Comparison of ENCODE assay signal across 10 cellular contexts in the genomic region with DNA sequence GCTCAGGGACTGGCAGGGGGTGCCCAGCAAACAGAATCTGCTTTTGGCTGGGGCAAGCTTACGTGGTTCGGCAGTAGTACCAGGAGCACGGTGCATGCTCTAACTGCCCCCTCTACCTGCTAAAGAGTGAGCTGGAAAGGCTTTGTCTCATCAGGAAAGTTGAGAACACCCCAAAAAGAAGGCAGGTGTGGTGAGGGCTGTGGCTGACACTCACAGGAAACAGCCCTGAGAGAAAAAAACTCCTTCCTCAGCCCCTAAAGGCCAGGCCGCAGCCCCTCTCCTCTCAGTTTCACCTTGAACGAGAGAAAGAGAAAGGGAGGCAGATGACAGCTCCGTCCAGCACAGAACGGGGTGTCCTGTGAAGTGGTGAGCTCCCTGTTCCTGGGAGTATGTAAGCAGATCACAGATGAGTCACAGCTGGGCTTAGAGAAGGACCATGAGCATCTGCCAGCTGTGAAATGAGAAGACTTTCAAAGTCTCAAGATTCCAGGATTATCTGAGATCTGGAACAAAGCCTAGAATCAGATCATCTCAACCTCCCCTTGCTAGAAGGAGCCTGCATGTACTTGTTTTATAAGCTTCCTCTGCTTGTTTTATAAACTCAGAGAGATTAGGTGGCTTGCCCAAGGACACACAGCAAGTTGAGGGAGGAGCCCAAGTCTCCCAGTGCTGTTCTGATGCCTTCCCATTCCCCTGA. TPM values are rescaled to one million over a fixed set of nuclear protein-coding genes. Genes with fewer than 3 reads are reported as not detected.
DNase-seq lines count a peak whose midpoint lies in the region; ATAC-seq, FAIRE-seq and TF ChIP-seq lines count a peak whose summit lies in the region.
"Had no signal": no experiment of that assay in that cellular context is flagged by ENCODE, and none has a peak within 500 bp of the region (broad histone marks: within the 10 kb centered on the region; RNA-seq: fewer than 3 reads in every experiment).

No MANE protein-coding gene starts in this region.

- H3K27ac Mint-ChIP-seq in stimulated activated naive CD8-positive, alpha-beta T cell treated with anti-CD3 and anti-CD28 coated beads, Interleukin-15, Interleukin-2, amounts not matched to agents 100 ng/mL and 50 ng/mL, for 24 hours, result peak overlapping the region; percentile 97
- no peak overlapping the region for H3K27ac Mint-ChIP-seq in osteocyte (ENCODE audit: unreplicated experiment)

- CTCF ChIA-PET in K562 (lab: Yijun Ruan, JAX; ENCODE audit: low intra/inter-chr PET ratio), result no interaction called here

- H3K9me1 ChIP-seq in K562 (ENCODE audit: control insufficient read depth, insufficient read depth, low read length), result peaks cover 2% of the 10 kb centered on the region

- peak overlapping the region; percentile 62 for H3K4me3 Mint-ChIP-seq in stimulated activated naive CD8-positive, alpha-beta T cell treated with anti-CD3 and anti-CD28 coated beads, Interleukin-15, Interleukin-2, amounts not matched to agents 100 ng/mL and 50 ng/mL, for 24 hours
- no peak overlapping the region for H3K4me3 Mint-ChIP-seq in osteocyte (ENCODE audit: unreplicated experiment)
- H3K4me3 Mint-ChIP-seq: brain had no signal

- H3K4me1 Mint-ChIP-seq in stimulated activated naive CD8-positive, alpha-beta T cell treated with anti-CD3 and anti-CD28 coated beads, Interleukin-15, Interleukin-2, amounts not matched to agents 100 ng/mL and 50 ng/mL, for 24 hours (ENCODE audit: low read depth), result peaks cover 100% of the 10 kb centered on the region
- no peaks in the 10 kb centered on the region for H3K4me1 Mint-ChIP-seq in osteocyte (ENCODE audit: unreplicated experiment)

- H3K27ac ChIP-seq in K562 (ENCODE audit: extremely low read depth, low read depth, low read length), result no peak overlapping the region

- peaks cover 58 to 59% of the 10 kb centered on the region in 2 experiments for H3K4me1 ChIP-seq in K562 (replicated peaks in 1 of 2; ENCODE audit: control insufficient read depth in 2 of 2, insufficient read depth in 2 of 2, low read length in 2 of 2)
- no peaks in the 10 kb centered on the region for H3K4me1 ChIP-seq in BE2C

- H3K27me3 ChIP-seq in K562 (ENCODE audit: control insufficient read depth in 2 of 2, insufficient read depth in 2 of 2, low read length in 2 of 2) (no peaks in the 10 kb centered on the region), BE2C (no peaks in the 10 kb centered on the region)

- peak; percentile 32 for ATAC-seq in HG03280 (IDR thresholded peaks at IDR 0.05; ENCODE audit: unreplicated experiment)
- ATAC-seq in K562, result no peak

- intact Hi-C loops in K562 (cut with micrococcal nuclease), result no loop called here

- peak; percentile 76 for DNase-seq in activated CD8-positive, alpha-beta memory T cell treated with anti-CD3 and anti-CD28 coated beads for 24 hours
- DNase-seq in activated CD8-positive, alpha-beta memory T cell treated with anti-CD3 and anti-CD28 coated beads, Interleukin-2, amount 50 U/mL, for 4 hours, result no peak
- DNase-seq in K562 (ENCODE audit: extremely low read depth in 1 of 4, low spot score in 3 of 4) (no peak), kidney glomerular epithelial cell (lab: John Stamatoyannopoulos, UW) (no peak), BE2C (no peak), osteocyte (ENCODE audit: extremely low spot score, unreplicated experiment) (no peak)

- TF ChIP-seq RAD21 in K562 (CRISPR knock-in tag; conservative IDR thresholded peaks at IDR 0.05 in 1 of 2, IDR thresholded peaks at IDR 0.05 in 1 of 2), result no peak

- H3K9me3 Mint-ChIP-seq in stimulated activated naive CD8-positive, alpha-beta T cell treated with anti-CD3 and anti-CD28 coated beads, Interleukin-15, Interleukin-2, amounts not matched to agents 100 ng/mL and 50 ng/mL, for 24 hours, result no peaks in the 10 kb centered on the region
- no peaks in the 10 kb centered on the region for H3K9me3 Mint-ChIP-seq in osteocyte (ENCODE audit: unreplicated experiment)

- H2AFZ ChIP-seq in K562 (ENCODE audit: low read depth, low read length), result no peak overlapping the region

- TF ChIP-seq POLR2A in K562 (conservative IDR thresholded peaks at IDR 0.05), result no peak

- peak overlapping the region in 1 of 2 experiments; percentile 1; a peak in 1 of 4 replicates for H3K9ac ChIP-seq in K562 (ENCODE audit: insufficient read depth in 1 of 2, low read depth in 2 of 2, low read length in 2 of 2)

- H3K4me3 ChIP-seq in K562, result no peak overlapping the region
- H3K4me3 ChIP-seq in BE2C (ENCODE audit: low read depth, low read length), result no peak overlapping the region

- H3K36me3 Mint-ChIP-seq in stimulated activated naive CD8-positive, alpha-beta T cell treated with anti-CD3 and anti-CD28 coated beads, Interleukin-15, Interleukin-2, amounts not matched to agents 100 ng/mL and 50 ng/mL, for 24 hours (ENCODE audit: low read depth), result peaks cover 68% of the 10 kb centered on the region
- H3K36me3 Mint-ChIP-seq in osteocyte (ENCODE audit: unreplicated experiment), result no peaks in the 10 kb centered on the region
- H3K36me3 Mint-ChIP-seq: brain had no signal

- H3K36me3 ChIP-seq in K562 (ENCODE audit: control insufficient read depth, insufficient read depth, low read length) (no peaks in the 10 kb centered on the region), BE2C (no peaks in the 10 kb centered on the region)

- no peak overlapping the region for H3K4me2 ChIP-seq in K562 (ENCODE audit: insufficient read depth, low read length)

- H3K79me2 ChIP-seq in K562 (ENCODE audit: control insufficient read depth, insufficient read depth, low read length), result no peaks in the 10 kb centered on the region; the same call in 2 of the 3 replicates

- no TSS peak for BruUV-seq in K562 (replicated peaks; lab: Mats Ljungman, UMichigan)

- TF ChIP-seq EP300 in K562 (IDR thresholded peaks at IDR 0.05; ENCODE audit: low read length), result no peak

- H3K27me3 Mint-ChIP-seq in stimulated activated naive CD8-positive, alpha-beta T cell treated with anti-CD3 and anti-CD28 coated beads, Interleukin-15, Interleukin-2, amounts not matched to agents 100 ng/mL and 50 ng/mL, for 24 hours, result no peaks in the 10 kb centered on the region
- peaks cover 7% of the 10 kb centered on the region for H3K27me3 Mint-ChIP-seq in osteocyte (ENCODE audit: unreplicated experiment)

- peak; percentile 49 for FAIRE-seq in K562 (lab: Jason Lieb, UNC)

- WGBS in K562 (ENCODE audit: insufficient coverage, low coverage, missing lambda C conversion rate), result 73% methylated on average over 7 of the region's 7 CpGs

- TF ChIP-seq CTCF in K562 (IDR thresholded peaks at IDR 0.05 in 2 of 3, conservative IDR thresholded peaks at IDR 0.05 in 1 of 3; ENCODE audit: insufficient read depth in 2 of 3, low read depth in 1 of 3, low read length in 3 of 3), result no peak
- no peak for TF ChIP-seq CTCF in BE2C (IDR thresholded peaks at IDR 0.05; ENCODE audit: low read depth, low read length)
- no peak for TF ChIP-seq CTCF in osteocyte (IDR thresholded peaks at IDR 0.05)

- POLR2A ChIA-PET in K562 (lab: Yijun Ruan, JAX), result interaction anchor here (0.6 to 1.7 kb wide), 9 partner anchors 9 to 560 kb away, joined by 3 to 9 read pairs (median 4); a partner anchor contains a TSS

- H4K20me1 ChIP-seq in K562 (replicated peaks; ENCODE audit: control insufficient read depth, insufficient read depth, low read length), result no peaks in the 10 kb centered on the region

- H3K9me3 ChIP-seq in K562 (replicated peaks; ENCODE audit: control insufficient read depth, insufficient read depth, low read depth, low read length) (no peaks in the 10 kb centered on the region), BE2C (no peaks in the 10 kb centered on the region)

- in situ Hi-C loops in K562 (cut with MboI), result no loop called here

RNA-seq across cellular contexts. Expression of a gene that starts 13.4 kb away (rescaled TPM):
- total RNA-seq in K562 (2011; cell fraction: chromatin; rRNA removed; ENCODE audit: low replicate concordance), result 11.2 and 16.2 TPM in 2 replicates
- 19.8 and 22.9 TPM in 2 replicates for total RNA-seq in K562 (2011; cell fraction: nucleolus; rRNA removed)
- 20.3 and 27.1 TPM in 2 replicates for total RNA-seq in K562 (2011; cell fraction: nucleoplasm; rRNA removed)
- 10.7 and 12.3 TPM in 2 replicates for total RNA-seq in K562 (2014; rRNA removed)
- 11.7 and 13.2 TPM in 2 replicates for total RNA-seq in K562 (2014; rRNA removed; fragmentation: Illumina TruSeq; extraction: Trizol)
- 44.3 and 44.7 TPM in 2 replicates for total RNA-seq in K562 (2015; rRNA removed; fragmentation: Illumina TruSeq; extraction: Trizol)
- total RNA-seq in K562 (2021), result 30.3 and 33.8 TPM in 2 replicates
- polyA plus RNA-seq in K562 (2011; rRNA removed), result 42.5 and 418 TPM in 2 replicates
- polyA plus RNA-seq in K562 (2011; cell fraction: cytosol; rRNA removed), result 103 and 599 TPM in 2 replicates
- polyA plus RNA-seq in K562 (2011; cell fraction: nucleus; rRNA removed), result 41.2 and 275 TPM in 2 replicates
- polyA plus RNA-seq in K562 (2012), result 63.5 and 133 TPM in 2 replicates
- polyA plus RNA-seq in K562 (2014; fragmentation: Illumina TruSeq; extraction: Trizol), result 44.5 and 47.3 TPM in 2 replicates
- polyA plus RNA-seq in K562 (2014; fragmentation: Nextera tagmentation; extraction: Ambion mirVana), result 1 to 10 TPM; 2.4 to 4.8 TPM
- polyA plus RNA-seq in K562 (2014; rRNA removed), result 20.3 and 22.2 TPM in 2 replicates
- 72.1 and 524 TPM in 2 replicates for polyA minus RNA-seq in K562 (2011; rRNA and poly(A)+ RNA removed)
- polyA minus RNA-seq in K562 (2011; cell fraction: cytosol; rRNA and poly(A)+ RNA removed), result 41.0 and 310 TPM in 2 replicates
- polyA minus RNA-seq in K562 (2011; cell fraction: nucleus; rRNA and poly(A)+ RNA removed), result 7.7 and 80.9 TPM in 2 replicates
- 0.77 TPM for polyA plus RNA-seq in BE2C (2012; ENCODE audit: insufficient read depth, insufficient read length, low read depth)
- total RNA-seq in osteocyte, result not detected in 2 replicates
- total RNA-seq: renal cortical epithelial cell had no signal

RNA-seq across cellular contexts. Expression of a gene that starts 20.8 kb away (rescaled TPM):
- 2.0 and 5.9 TPM in 2 replicates for total RNA-seq in K562 (2011; cell fraction: chromatin; rRNA removed; ENCODE audit: low replicate concordance)
- total RNA-seq in K562 (2011; cell fraction: nucleolus; rRNA removed), result 4.5 and 5.4 TPM in 2 replicates
- 2.7 and 4.0 TPM in 2 replicates for total RNA-seq in K562 (2011; cell fraction: nucleoplasm; rRNA removed)
- total RNA-seq in K562 (2014; rRNA removed) (1.8 and 1.9 TPM in 2 replicates), K562 (2014; rRNA removed; fragmentation: Illumina TruSeq; extraction: Trizol) (0.45 and 0.51 TPM in 2 replicates), K562 (2015; rRNA removed; fragmentation: Illumina TruSeq; extraction: Trizol) (0.79 and 1.2 TPM in 2 replicates), K562 (2021) (1.8 and 2.3 TPM in 2 replicates), osteocyte (0.39 and 0.99 TPM in 2 replicates)
- polyA plus RNA-seq in K562 (2011; rRNA removed) (0.89 and 1.5 TPM in 2 replicates), K562 (2014; fragmentation: Illumina TruSeq; extraction: Trizol) (1.1 and 1.6 TPM in 2 replicates), K562 (2014; fragmentation: Nextera tagmentation; extraction: Ambion mirVana) (under 1 TPM; 0.10 to 0.18 TPM), K562 (2014; rRNA removed) (1.6 and 3.6 TPM in 2 replicates)
- 0.78 and 2.4 TPM in 2 replicates for polyA plus RNA-seq in K562 (2011; cell fraction: cytosol; rRNA removed)
- 3.5 and 9.8 TPM in 2 replicates for polyA plus RNA-seq in K562 (2011; cell fraction: nucleus; rRNA removed)
- 1.9 and 2.4 TPM in 2 replicates for polyA plus RNA-seq in K562 (2012)
- 0.48 and 0.88 TPM in 2 replicates for polyA minus RNA-seq in K562 (2011; rRNA and poly(A)+ RNA removed)
- polyA minus RNA-seq in K562 (2011; cell fraction: cytosol; rRNA and poly(A)+ RNA removed), result 1.4 and 1.6 TPM in 2 replicates
- 1.4 and 3.4 TPM in 2 replicates for polyA minus RNA-seq in K562 (2011; cell fraction: nucleus; rRNA and poly(A)+ RNA removed)
- polyA plus RNA-seq in BE2C (2012; ENCODE audit: insufficient read depth, insufficient read length, low read depth), result not detected
- total RNA-seq: renal cortical epithelial cell had no signal

Comparison
In these comparisons a context has a peak if more than half of its experiments do, and no peak if none do; other contexts are left out.
1. RNA of a gene that starts 13.4 kb away (total RNA-seq): 10.7 to 44.7 TPM in K562; not detected in osteocyte; every median in the first group is over 10 times any median in the second.